Comparison of ENCODE assay signal across 8 cellular contexts in the genomic region with DNA sequence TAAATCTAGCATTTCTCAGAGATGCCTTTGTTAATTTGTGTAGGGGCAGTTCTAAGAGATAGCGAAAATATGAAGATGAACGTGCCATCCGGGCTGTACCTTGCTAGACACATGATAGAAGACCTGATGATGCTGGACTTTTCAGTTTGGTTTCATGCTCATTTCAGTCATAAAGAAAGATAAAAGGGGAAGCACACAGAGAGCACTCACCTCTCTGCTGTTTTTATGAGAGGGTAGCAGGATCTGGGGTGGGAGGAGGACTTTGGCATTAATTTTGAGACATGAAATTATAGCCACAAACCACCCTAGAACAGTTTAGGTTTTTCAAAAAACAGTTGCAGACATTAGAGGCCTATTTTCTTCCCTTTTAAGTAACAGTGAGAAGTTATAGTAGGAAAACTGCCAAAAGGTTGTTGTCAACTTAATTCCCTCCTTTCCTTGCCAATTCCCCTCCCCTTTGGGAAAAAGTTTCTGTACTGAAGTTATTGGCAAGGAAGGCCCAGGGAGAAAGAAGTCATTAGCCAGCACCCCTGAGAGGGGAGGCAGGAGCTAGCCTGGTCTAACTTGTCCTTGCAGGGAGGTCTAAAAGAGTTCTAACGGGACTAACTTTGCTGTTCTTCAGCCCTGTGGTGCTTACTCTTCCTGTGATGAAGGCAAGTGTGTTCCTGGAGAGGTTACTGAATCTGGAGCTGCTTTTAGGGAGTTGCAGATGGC.
DNase-seq lines count a peak whose midpoint lies in the region; ATAC-seq lines count a peak whose summit lies in the region.

No MANE protein-coding gene starts in this region.

- no peaks in the 10 kb centered on the region for H3K9me3 ChIP-seq in muscle layer of duodenum (ENCODE audit: control insufficient read depth in 1 of 2, low read length in 2 of 2)

- H3K36me3 ChIP-seq in muscle layer of duodenum (ENCODE audit: control insufficient read depth in 1 of 2, insufficient read depth in 2 of 2, low read length in 2 of 2), result no peaks in the 10 kb centered on the region

- H3K4me1 Mint-ChIP-seq in activated naive CD8-positive, alpha-beta T cell treated with anti-CD3 and anti-CD28 coated beads, Interleukin-2, amount 50 U/mL, for 24 hours, result peaks cover 31% of the 10 kb centered on the region

- peak; percentile 76 for ATAC-seq in HG03060 (IDR thresholded peaks at IDR 0.05; ENCODE audit: low read depth, unreplicated experiment)
- ATAC-seq in activated naive CD8-positive, alpha-beta T cell treated with anti-CD3 and anti-CD28 coated beads, Interleukin-2, amount 50 U/mL, for 24 hours, result peak; percentile 33

- H3K4me3 ChIP-seq in muscle layer of duodenum (ENCODE audit: low read depth in 1 of 2, low read length in 2 of 2), result no peak overlapping the region

- no peak overlapping the region for H3K27ac Mint-ChIP-seq in activated naive CD8-positive, alpha-beta T cell treated with anti-CD3 and anti-CD28 coated beads, Interleukin-2, amount 50 U/mL, for 24 hours

- peaks cover 10 to 13% of the 10 kb centered on the region in 2 donors for H3K4me1 ChIP-seq in muscle layer of duodenum (ENCODE audit: control insufficient read depth in 1 of 2, insufficient read depth in 2 of 2, low read length in 2 of 2)

- H3K27ac ChIP-seq in muscle layer of duodenum (ENCODE audit: low read length), result peak overlapping the region; percentile 33

- H3K36me3 Mint-ChIP-seq in activated naive CD8-positive, alpha-beta T cell treated with anti-CD3 and anti-CD28 coated beads, Interleukin-2, amount 50 U/mL, for 24 hours (ENCODE audit: low read depth), result peaks cover 5% of the 10 kb centered on the region

- peaks cover 3% of the 10 kb centered on the region for H3K27me3 Mint-ChIP-seq in activated naive CD8-positive, alpha-beta T cell treated with anti-CD3 and anti-CD28 coated beads, Interleukin-2, amount 50 U/mL, for 24 hours

- DNase-seq in stimulated activated CD4-positive, alpha-beta T cell treated with anti-CD3 and anti-CD28 coated beads, Interleukin-15, amount 100 ng/mL, for 24 hours, result peak; percentile 6
- no peak for DNase-seq in stimulated activated CD4-positive, alpha-beta T cell treated with anti-CD3 and anti-CD28 coated beads, Interleukin-4, amount 100 ng/mL, for 1 hour
- no peak for DNase-seq in activated naive CD8-positive, alpha-beta T cell treated with anti-CD3 and anti-CD28 coated beads, Interleukin-2, amount 50 U/mL, for 24 hours
- DNase-seq in COLO829 (ENCODE audit: low spot score), result no peak
- DNase-seq in stimulated activated CD4-positive, alpha-beta T cell treated with anti-CD3 and anti-CD28 coated beads, Interleukin-4, amount 100 ng/mL, for 4 hours, result no peak
- no peak for DNase-seq in NCI-H2171 treated with DMSO at 0.1 percent for 48 hours (lab: John Stamatoyannopoulos, UW)

- no peak overlapping the region for H3K4me3 Mint-ChIP-seq in activated naive CD8-positive, alpha-beta T cell treated with anti-CD3 and anti-CD28 coated beads, Interleukin-2, amount 50 U/mL, for 24 hours

- no peaks in the 10 kb centered on the region for H3K9me3 Mint-ChIP-seq in activated naive CD8-positive, alpha-beta T cell treated with anti-CD3 and anti-CD28 coated beads, Interleukin-2, amount 50 U/mL, for 24 hours

- H3K27me3 ChIP-seq in muscle layer of duodenum (ENCODE audit: low read depth, low read length), result no peaks in the 10 kb centered on the region
